ENCODE assay signal across 1 cellular context in genomic region chr1:119737040-119737682, GRCh38.
TF ChIP-seq lines count a peak whose summit lies in the region.

No MANE protein-coding gene starts in this region.

TF ChIP-seq in WTC11, 78 proteins besides CTCF, POLR2A, EP300 and RAD21 (continued from another document):
- no peak for TF ChIP-seq AFF4 (CRISPR knock-in tag; IDR thresholded peaks at IDR 0.05; ENCODE audit: borderline replicate concordance)
- TF ChIP-seq ERG (CRISPR knock-in tag; IDR thresholded peaks at IDR 0.05) = no peak
- TF ChIP-seq ZBTB21 (CRISPR knock-in tag; IDR thresholded peaks at IDR 0.05; ENCODE audit: borderline replicate concordance) = no peak
- no peak for TF ChIP-seq FOXJ3 (CRISPR knock-in tag; IDR thresholded peaks at IDR 0.05; ENCODE audit: borderline replicate concordance)
- TF ChIP-seq ZNF532 (CRISPR knock-in tag; IDR thresholded peaks at IDR 0.05; ENCODE audit: borderline replicate concordance) = no peak
- TF ChIP-seq, protein P1, sequence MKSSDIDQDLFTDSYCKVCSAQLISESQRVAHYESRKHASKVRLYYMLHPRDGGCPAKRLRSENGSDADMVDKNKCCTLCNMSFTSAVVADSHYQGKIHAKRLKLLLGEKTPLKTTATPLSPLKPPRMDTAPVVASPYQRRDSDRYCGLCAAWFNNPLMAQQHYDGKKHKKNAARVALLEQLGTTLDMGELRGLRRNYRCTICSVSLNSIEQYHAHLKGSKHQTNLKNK (CRISPR knock-in tag; IDR thresholded peaks at IDR 0.05) = no peak
- TF ChIP-seq, protein P2, sequence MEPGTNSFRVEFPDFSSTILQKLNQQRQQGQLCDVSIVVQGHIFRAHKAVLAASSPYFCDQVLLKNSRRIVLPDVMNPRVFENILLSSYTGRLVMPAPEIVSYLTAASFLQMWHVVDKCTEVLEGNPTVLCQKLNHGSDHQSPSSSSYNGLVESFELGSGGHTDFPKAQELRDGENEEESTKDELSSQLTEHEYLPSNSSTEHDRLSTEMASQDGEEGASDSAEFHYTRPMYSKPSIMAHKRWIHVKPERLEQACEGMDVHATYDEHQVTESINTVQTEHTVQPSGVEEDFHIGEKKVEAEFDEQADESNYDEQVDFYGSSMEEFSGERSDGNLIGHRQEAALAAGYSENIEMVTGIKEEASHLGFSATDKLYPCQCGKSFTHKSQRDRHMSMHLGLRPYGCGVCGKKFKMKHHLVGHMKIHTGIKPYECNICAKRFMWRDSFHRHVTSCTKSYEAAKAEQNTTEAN (CRISPR knock-in tag; IDR thresholded peaks at IDR 0.05) = no peak
- TF ChIP-seq, protein P3, sequence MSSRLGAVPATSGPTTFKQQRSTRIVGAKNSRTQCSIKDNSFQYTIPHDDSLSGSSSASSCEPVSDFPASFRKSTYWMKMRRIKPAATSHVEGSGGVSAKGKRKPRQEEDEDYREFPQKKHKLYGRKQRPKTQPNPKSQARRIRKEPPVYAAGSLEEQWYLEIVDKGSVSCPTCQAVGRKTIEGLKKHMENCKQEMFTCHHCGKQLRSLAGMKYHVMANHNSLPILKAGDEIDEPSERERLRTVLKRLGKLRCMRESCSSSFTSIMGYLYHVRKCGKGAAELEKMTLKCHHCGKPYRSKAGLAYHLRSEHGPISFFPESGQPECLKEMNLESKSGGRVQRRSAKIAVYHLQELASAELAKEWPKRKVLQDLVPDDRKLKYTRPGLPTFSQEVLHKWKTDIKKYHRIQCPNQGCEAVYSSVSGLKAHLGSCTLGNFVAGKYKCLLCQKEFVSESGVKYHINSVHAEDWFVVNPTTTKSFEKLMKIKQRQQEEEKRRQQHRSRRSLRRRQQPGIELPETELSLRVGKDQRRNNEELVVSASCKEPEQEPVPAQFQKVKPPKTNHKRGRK (CRISPR knock-in tag; IDR thresholded peaks at IDR 0.05; ENCODE audit: borderline replicate concordance) = no peak
- TF ChIP-seq SMAD4 (CRISPR knock-in tag; IDR thresholded peaks at IDR 0.05) = no peak
- TF ChIP-seq, protein P4, sequence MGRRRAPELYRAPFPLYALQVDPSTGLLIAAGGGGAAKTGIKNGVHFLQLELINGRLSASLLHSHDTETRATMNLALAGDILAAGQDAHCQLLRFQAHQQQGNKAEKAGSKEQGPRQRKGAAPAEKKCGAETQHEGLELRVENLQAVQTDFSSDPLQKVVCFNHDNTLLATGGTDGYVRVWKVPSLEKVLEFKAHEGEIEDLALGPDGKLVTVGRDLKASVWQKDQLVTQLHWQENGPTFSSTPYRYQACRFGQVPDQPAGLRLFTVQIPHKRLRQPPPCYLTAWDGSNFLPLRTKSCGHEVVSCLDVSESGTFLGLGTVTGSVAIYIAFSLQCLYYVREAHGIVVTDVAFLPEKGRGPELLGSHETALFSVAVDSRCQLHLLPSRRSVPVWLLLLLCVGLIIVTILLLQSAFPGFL (CRISPR knock-in tag; IDR thresholded peaks at IDR 0.05; ENCODE audit: borderline replicate concordance) = no peak
- no peak for TF ChIP-seq RORB (CRISPR knock-in tag; IDR thresholded peaks at IDR 0.05)
- no peak for TF ChIP-seq ZNF425 (CRISPR knock-in tag; conservative IDR thresholded peaks at IDR 0.05)
- no peak for TF ChIP-seq ZNF219 (CRISPR knock-in tag; IDR thresholded peaks at IDR 0.05; ENCODE audit: borderline replicate concordance)
